ENCODE assay signal across 18 cellular contexts in genomic region chr10:86269332-86269731, GRCh38.
A peak's percentile ranks its signal among the peaks of the same experiment; 100 is the strongest.
DNase-seq lines count a peak whose midpoint lies in the region; ATAC-seq and TF ChIP-seq lines count a peak whose summit lies in the region.
"Had no signal": no experiment of that assay in that cellular context is flagged by ENCODE, and none has a peak within 500 bp of the region (broad histone marks: within the 10 kb centered on the region; RNA-seq: fewer than 3 reads in every experiment).

No MANE protein-coding gene starts in this region.

- H3K4me1 Mint-ChIP-seq in glutamatergic neuron (ENCODE audit: low read depth, unreplicated experiment): no peaks in the 10 kb centered on the region

- peaks cover 0 to 5% (median 0%) of the 10 kb centered on the region in 3 donors for H3K27me3 ChIP-seq in sigmoid colon
- H3K27me3 ChIP-seq: BLaER1 treated with 17β-estradiol and CSF1 and Interleukin-3, amounts not matched to agents 10 nM and 100 nM had no signal

- no peaks in the 10 kb centered on the region for H3K4me1 ChIP-seq in sigmoid colon

- H3K4me3 Mint-ChIP-seq in glutamatergic neuron (ENCODE audit: unreplicated experiment): no peak overlapping the region

- TF ChIP-seq CTCF in glutamatergic neuron (IDR thresholded peaks at IDR 0.05; ENCODE audit: partially characterized antibody, unreplicated experiment) (no peak), sigmoid colon (IDR thresholded peaks at IDR 0.05) (no peak)

- H3K27me3 Mint-ChIP-seq in glutamatergic neuron (ENCODE audit: unreplicated experiment): peaks cover 5% of the 10 kb centered on the region

- WGBS in sigmoid colon, 2 donors: 32 to 58% methylated on average over 2 of the region's 2 CpGs

- no peak overlapping the region for H3K27ac Mint-ChIP-seq in glutamatergic neuron (ENCODE audit: unreplicated experiment)

- peak; percentile 39 for DNase-seq in cardiac septum (ENCODE audit: low spot score)
- DNase-seq in left cardiac atrium: no peak
- peak; percentile 1 for DNase-seq in glutamatergic neuron
- DNase-seq in sigmoid colon: peak; percentile 40
- peak; percentile 17 for DNase-seq in ureter (ENCODE audit: low spot score)
- no peak for DNase-seq in HCEC 1CT
- no peak for DNase-seq in RPMI8226
- DNase-seq: GOT3, KBM-7, NCI-H1048, NCI-H1436 treated with DMSO at 0.1 percent for 48 hours, NCI-H2081 treated with DMSO at 0.1 percent for 48 hours, NCI-H510A, NCI-H774, Right ventricle myocardium superior had no signal

- H3K27ac ChIP-seq in sigmoid colon: no peak overlapping the region
- H3K27ac ChIP-seq: BLaER1 treated with 17β-estradiol and CSF1 and Interleukin-3, amounts not matched to agents 10 nM and 100 nM had no signal

- intact Hi-C loops in cardiac septum (cut with DNase I): no loop called here
- intact Hi-C loops in left cardiac atrium (cut with DNase I): no loop called here
- intact Hi-C loops in sigmoid colon (cut with DNase I): no loop called here

- H3K9me3 ChIP-seq in sigmoid colon: no peaks in the 10 kb centered on the region

- TF ChIP-seq POLR2A in sigmoid colon (IDR thresholded peaks at IDR 0.05): no peak

- ATAC-seq in left cardiac atrium: no peak
- no peak for ATAC-seq in HG03045 (IDR thresholded peaks at IDR 0.05; ENCODE audit: unreplicated experiment)
- ATAC-seq: Panc1 had no signal

- no peaks in the 10 kb centered on the region for H3K36me3 ChIP-seq in sigmoid colon
- H3K36me3 ChIP-seq: BLaER1 treated with 17β-estradiol and CSF1 and Interleukin-3, amounts not matched to agents 10 nM and 100 nM had no signal

- H3K36me3 Mint-ChIP-seq in glutamatergic neuron (ENCODE audit: unreplicated experiment): no peaks in the 10 kb centered on the region

- no peak overlapping the region for H3K4me3 ChIP-seq in sigmoid colon
- H3K4me3 ChIP-seq: BLaER1 treated with 17β-estradiol and CSF1 and Interleukin-3, amounts not matched to agents 10 nM and 100 nM had no signal

- TF ChIP-seq EP300 in sigmoid colon (IDR thresholded peaks at IDR 0.05): no peak

- H3K9me3 Mint-ChIP-seq in glutamatergic neuron (ENCODE audit: unreplicated experiment): peaks cover 3% of the 10 kb centered on the region

Comparison
In these comparisons a context has a peak if more than half of its experiments do, and no peak if none do; other contexts are left out.
1. DNase-seq: peak in cardiac septum (single experiment), glutamatergic neuron (single experiment), sigmoid colon (single experiment) and ureter (single experiment); none in left cardiac atrium (single experiment), HCEC 1CT (single experiment) and RPMI8226 (single experiment).